Comparison of ENCODE assay signal across 22 cellular contexts in the genomic region with DNA sequence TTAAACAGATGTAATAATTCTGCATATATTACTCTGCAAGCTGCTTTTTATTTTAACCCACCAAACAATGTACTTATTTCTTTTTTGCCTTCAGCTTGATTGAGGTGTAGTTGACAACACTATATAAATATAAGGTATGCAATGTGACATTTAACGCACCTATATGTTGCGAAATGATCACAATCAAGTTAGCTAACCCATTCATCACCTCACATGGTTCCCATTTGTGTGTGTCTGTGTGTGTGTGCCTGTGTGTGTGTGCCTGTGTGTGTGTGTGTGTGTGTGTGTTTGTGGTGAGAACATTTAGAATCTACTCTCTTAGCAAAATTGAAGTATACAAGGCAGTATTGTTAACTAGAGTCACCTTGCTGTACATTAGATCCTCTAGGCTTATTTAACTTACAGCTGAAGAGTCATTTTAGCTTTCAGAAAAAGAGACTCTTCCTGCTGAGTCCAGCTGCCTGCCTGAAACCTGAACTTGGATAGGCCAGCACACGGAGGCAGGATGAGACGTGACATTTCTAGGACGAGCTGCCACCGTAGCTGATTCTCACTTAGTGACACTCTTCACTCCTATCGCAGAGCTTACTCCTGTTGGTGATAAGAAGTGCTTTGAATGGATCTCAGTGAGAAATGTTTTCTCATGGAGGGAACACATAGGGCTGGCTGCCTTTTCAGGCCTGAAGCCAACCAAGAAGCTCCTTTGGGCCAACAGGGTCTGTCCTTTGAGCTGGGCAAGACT.
A peak's percentile ranks its signal among the peaks of the same experiment; 100 is the strongest.
DNase-seq lines count a peak whose midpoint lies in the region; ATAC-seq, FAIRE-seq and TF ChIP-seq lines count a peak whose summit lies in the region.
"Had no signal": no experiment of that assay in that cellular context is flagged by ENCODE, and none has a peak within 500 bp of the region (broad histone marks: within the 10 kb centered on the region; RNA-seq: fewer than 3 reads in every experiment).

No MANE protein-coding gene starts in this region.

- H3K4me1 ChIP-seq in SK-N-SH (ENCODE audit: control insufficient read depth in 1 of 2, insufficient read depth in 2 of 2, low read depth in 1 of 2, low read length in 1 of 2) = 0 out of 4 replicates have a peak, but pooled peaks cover 0 to 4% of the 10 kb centered on the region in 2 experiments
- H3K4me1 ChIP-seq in adipocyte (ENCODE audit: control insufficient read depth, insufficient read depth, low read length) = peaks cover 25% of the 10 kb centered on the region
- H3K4me1 ChIP-seq in skeletal muscle satellite cell (ENCODE audit: control insufficient read depth, insufficient read depth, low read length) = peaks cover 14% of the 10 kb centered on the region
- H3K4me1 ChIP-seq: A549, right lobe of liver, transverse colon had no signal

- no peak for TF ChIP-seq CTCF in SK-N-SH (IDR thresholded peaks at IDR 0.05)

- POLR2A ChIA-PET in SK-N-SH (lab: Yijun Ruan, JAX) = no interaction called here

- H3K27me3 ChIP-seq in SK-N-SH (ENCODE audit: insufficient read depth) = no peaks in the 10 kb centered on the region
- no peaks in the 10 kb centered on the region for H3K27me3 ChIP-seq in adipocyte (replicated peaks; ENCODE audit: control insufficient read depth, insufficient read depth, low read length)
- H3K27me3 ChIP-seq in skeletal muscle satellite cell (ENCODE audit: control insufficient read depth, insufficient read depth, low read length) = no peaks in the 10 kb centered on the region
- H3K27me3 ChIP-seq: neutrophil, right lobe of liver, transverse colon had no signal

- peak overlapping the region in 1 of 2 experiments; percentile 75; a peak in 1 of 4 replicates for H3K27ac ChIP-seq in SK-N-SH (ENCODE audit: low read depth in 2 of 2, low read length in 1 of 2)
- H3K27ac ChIP-seq: A549, C4-2B, neutrophil, right lobe of liver, transverse colon had no signal

- DNase-seq in SK-N-SH = no peak
- no peak for DNase-seq in adipocyte (ENCODE audit: low read depth)
- DNase-seq in left kidney (ENCODE audit: low read depth, low spot score) = peak; percentile 46
- DNase-seq in NCI-H1436 (lab: John Stamatoyannopoulos, UW) = no peak
- DNase-seq in urothelium cell line (ENCODE audit: low spot score) = no peak
- no peak for DNase-seq in amygdala (lab: John Stamatoyannopoulos, UW)
- DNase-seq: activated CD4-positive, alpha-beta T cell treated with anti-CD3 and anti-CD28 coated beads, Interleukin-2, amount 50 U/mL, for 1 hour; activated naive CD4-positive, alpha-beta T cell treated with Interleukin-2 at 50 U/mL for 16 hours; activated T-cell treated with anti-CD3 and anti-CD28 coated beads for 4 hours; aorta; islet precursor cell; NCI-H187 treated with DMSO at 0.1 percent for 48 hours; right lobe of liver; stimulated activated CD4-positive, alpha-beta T cell treated with anti-CD3 and anti-CD28 coated beads, Interleukin-1b, Interleukin-23, amount 100 ng/mL, for 48 hours; stimulated activated naive CD8-positive, alpha-beta T cell treated with anti-CD3 and anti-CD28 coated beads, Interleukin-15, Interleukin-2, amounts not matched to agents 100 U/mL and 50 U/mL, for 24 hours; transverse colon had no signal

- TF ChIP-seq EP300 in SK-N-SH (IDR thresholded peaks at IDR 0.05; ENCODE audit: borderline replicate concordance in 1 of 2, low read depth in 1 of 2, low read length in 1 of 2) = no peak

- TF ChIP-seq RAD21 in SK-N-SH (IDR thresholded peaks at IDR 0.05; ENCODE audit: low read length) = no peak

- H3K9me2 ChIP-seq in SK-N-SH = no peaks in the 10 kb centered on the region

- H3K79me2 ChIP-seq in SK-N-SH (ENCODE audit: insufficient read depth) = no peaks in the 10 kb centered on the region

- H3K9ac ChIP-seq in SK-N-SH = no peak overlapping the region
- H3K9ac ChIP-seq in adipocyte (ENCODE audit: low read length) = peak overlapping the region; percentile 44
- peak overlapping the region; percentile 15 for H3K9ac ChIP-seq in skeletal muscle satellite cell (ENCODE audit: low read depth, low read length)

- H3K36me3 ChIP-seq in SK-N-SH (replicated peaks in 1 of 2; ENCODE audit: control insufficient read depth in 1 of 2, insufficient read depth in 2 of 2, low read length in 1 of 2) = no peaks in the 10 kb centered on the region
- no peaks in the 10 kb centered on the region for H3K36me3 ChIP-seq in adipocyte (ENCODE audit: control insufficient read depth, insufficient read depth, low read length, severe bottlenecking)
- no peaks in the 10 kb centered on the region for H3K36me3 ChIP-seq in skeletal muscle satellite cell (ENCODE audit: insufficient read depth, low read length)
- H3K36me3 ChIP-seq: neutrophil, right lobe of liver, transverse colon had no signal

- no peak for ATAC-seq in SK-N-SH treated with all-trans-retinoic acid at 6 μM for 48 hours
- ATAC-seq: A549; right lobe of liver; stimulated activated naive CD8-positive, alpha-beta T cell treated with anti-CD3 and anti-CD28 coated beads, Interleukin-15, Interleukin-2, amounts not matched to agents 100 U/mL and 50 U/mL, for 24 hours had no signal

- H3F3A ChIP-seq in SK-N-SH (replicated peaks; ENCODE audit: insufficient read depth) = peaks cover 5% of the 10 kb centered on the region

- H3K9me3 ChIP-seq in SK-N-SH (no peaks in the 10 kb centered on the region), adipocyte (ENCODE audit: control insufficient read depth, low read length) (no peaks in the 10 kb centered on the region), skeletal muscle satellite cell (replicated peaks; ENCODE audit: low read length) (no peaks in the 10 kb centered on the region)
- H3K9me3 ChIP-seq: A549, neutrophil, right lobe of liver, transverse colon had no signal

- H3K4me3 ChIP-seq in SK-N-SH (ENCODE audit: low read depth in 2 of 2, low read length in 1 of 2) (no peak overlapping the region), adipocyte (ENCODE audit: low read length) (peak overlapping the region; percentile 6), skeletal muscle satellite cell (ENCODE audit: low read length) (no peak overlapping the region)
- H3K4me3 ChIP-seq: A549, right lobe of liver, transverse colon had no signal

- CTCF ChIA-PET in SK-N-SH (lab: Yijun Ruan, JAX) = interaction anchor here (0.7 to 4.4 kb wide), 2 partner anchors 9 to 206 kb away, joined by 4 to 25 read pairs; no protein-coding TSS in a partner anchor

- no peak for FAIRE-seq in urothelium cell line (lab: Jason Lieb, UNC)
- FAIRE-seq: A549, TTC549 had no signal

- 94% methylated on average over 7 of the region's 7 CpGs for WGBS in SK-N-SH (ENCODE audit: low lambda C conversion rate)

- H3K4me2 ChIP-seq in SK-N-SH = peak overlapping the region; percentile 15; the same call in 1 of the 2 replicates
- H3K4me2 ChIP-seq in skeletal muscle satellite cell (ENCODE audit: low read length) = peak overlapping the region; percentile 47
- H3K4me2 ChIP-seq: A549 had no signal

- H2AFZ ChIP-seq in SK-N-SH (ENCODE audit: low read depth) = peak overlapping the region; percentile 67; the same call in 1 of the 2 replicates

- H4K20me1 ChIP-seq in SK-N-SH (ENCODE audit: insufficient read depth) = no peaks in the 10 kb centered on the region

TF ChIP-seq in SK-N-SH, 30 proteins besides CTCF, POLR2A, EP300 and RAD21 (continues in another document):
- no peak for TF ChIP-seq FOXJ3 (CRISPR knock-in tag; IDR thresholded peaks at IDR 0.05)
- no peak for TF ChIP-seq EZH2phosphoT487 (IDR thresholded peaks at IDR 0.05; ENCODE audit: borderline replicate concordance, low read depth)
- no peak for TF ChIP-seq NRF1 (IDR thresholded peaks at IDR 0.05; ENCODE audit: low read depth, low read length)
- TF ChIP-seq RCOR1 (IDR thresholded peaks at IDR 0.05; ENCODE audit: low read length) = no peak
- no peak for TF ChIP-seq GATA2 (CRISPR knock-in tag; IDR thresholded peaks at IDR 0.05)
- TF ChIP-seq, protein P1, sequence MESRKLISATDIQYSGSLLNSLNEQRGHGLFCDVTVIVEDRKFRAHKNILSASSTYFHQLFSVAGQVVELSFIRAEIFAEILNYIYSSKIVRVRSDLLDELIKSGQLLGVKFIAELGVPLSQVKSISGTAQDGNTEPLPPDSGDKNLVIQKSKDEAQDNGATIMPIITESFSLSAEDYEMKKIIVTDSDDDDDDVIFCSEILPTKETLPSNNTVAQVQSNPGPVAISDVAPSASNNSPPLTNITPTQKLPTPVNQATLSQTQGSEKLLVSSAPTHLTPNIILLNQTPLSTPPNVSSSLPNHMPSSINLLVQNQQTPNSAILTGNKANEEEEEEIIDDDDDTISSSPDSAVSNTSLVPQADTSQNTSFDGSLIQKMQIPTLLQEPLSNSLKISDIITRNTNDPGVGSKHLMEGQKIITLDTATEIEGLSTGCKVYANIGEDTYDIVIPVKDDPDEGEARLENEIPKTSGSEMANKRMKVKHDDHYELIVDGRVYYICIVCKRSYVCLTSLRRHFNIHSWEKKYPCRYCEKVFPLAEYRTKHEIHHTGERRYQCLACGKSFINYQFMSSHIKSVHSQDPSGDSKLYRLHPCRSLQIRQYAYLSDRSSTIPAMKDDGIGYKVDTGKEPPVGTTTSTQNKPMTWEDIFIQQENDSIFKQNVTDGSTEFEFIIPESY (IDR thresholded peaks at IDR 0.05; ENCODE audit: borderline replicate concordance, low read depth) = no peak
- no peak for TF ChIP-seq YY1 (IDR thresholded peaks at IDR 0.05; ENCODE audit: low read depth)

TF ChIP-seq in SK-N-SH treated with all-trans-retinoic acid at 6 μM for 48 hours, 23 proteins besides CTCF, POLR2A, EP300 and RAD21:
- no peak for TF ChIP-seq ARNTL (CRISPR knock-in tag; IDR thresholded peaks at IDR 0.05; ENCODE audit: borderline replicate concordance, low read depth)
- no peak for TF ChIP-seq PPARA (CRISPR knock-in tag; IDR thresholded peaks at IDR 0.05; ENCODE audit: borderline replicate concordance)
- no peak for TF ChIP-seq ISL1 (CRISPR knock-in tag; IDR thresholded peaks at IDR 0.05)
- no peak for TF ChIP-seq ZNF565 (CRISPR knock-in tag; conservative IDR thresholded peaks at IDR 0.05; ENCODE audit: low read depth)
- no peak for TF ChIP-seq OSR1 (CRISPR knock-in tag; IDR thresholded peaks at IDR 0.05)
- TF ChIP-seq, protein P2, sequence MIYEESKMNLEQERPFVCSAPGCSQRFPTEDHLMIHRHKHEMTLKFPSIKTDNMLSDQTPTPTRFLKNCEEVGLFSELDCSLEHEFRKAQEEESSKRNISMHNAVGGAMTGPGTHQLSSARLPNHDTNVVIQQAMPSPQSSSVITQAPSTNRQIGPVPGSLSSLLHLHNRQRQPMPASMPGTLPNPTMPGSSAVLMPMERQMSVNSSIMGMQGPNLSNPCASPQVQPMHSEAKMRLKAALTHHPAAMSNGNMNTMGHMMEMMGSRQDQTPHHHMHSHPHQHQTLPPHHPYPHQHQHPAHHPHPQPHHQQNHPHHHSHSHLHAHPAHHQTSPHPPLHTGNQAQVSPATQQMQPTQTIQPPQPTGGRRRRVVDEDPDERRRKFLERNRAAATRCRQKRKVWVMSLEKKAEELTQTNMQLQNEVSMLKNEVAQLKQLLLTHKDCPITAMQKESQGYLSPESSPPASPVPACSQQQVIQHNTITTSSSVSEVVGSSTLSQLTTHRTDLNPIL (CRISPR knock-in tag; IDR thresholded peaks at IDR 0.05; ENCODE audit: low read depth) = no peak
- no peak for TF ChIP-seq ZC3H10 (CRISPR knock-in tag; IDR thresholded peaks at IDR 0.05)
